Comparison of ENCODE assay signal across 19 cellular contexts in the genomic region with DNA sequence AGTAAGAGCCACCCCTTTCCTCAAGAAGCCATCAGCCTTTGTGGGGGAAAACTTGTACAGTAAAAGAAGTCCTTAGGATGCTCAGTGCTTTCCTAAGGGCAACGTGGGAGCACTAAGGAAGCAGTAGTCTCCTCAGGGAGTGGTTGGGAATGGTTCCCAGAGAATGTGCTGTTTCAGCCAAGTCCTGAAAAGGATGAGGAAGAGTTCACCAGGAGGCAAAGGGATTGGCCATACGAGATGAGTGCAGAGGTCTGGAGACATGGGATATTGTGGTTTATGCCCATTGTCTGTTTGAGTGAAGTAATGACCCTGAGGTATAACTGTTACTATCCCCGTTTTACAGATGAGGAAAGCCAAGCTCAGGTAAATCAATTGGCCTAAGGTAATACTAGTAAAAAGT.
DNase-seq lines count a peak whose midpoint lies in the region; ATAC-seq and TF ChIP-seq lines count a peak whose summit lies in the region.
"Had no signal": no experiment of that assay in that cellular context is flagged by ENCODE, and none has a peak within 500 bp of the region (broad histone marks: within the 10 kb centered on the region; RNA-seq: fewer than 3 reads in every experiment).

No MANE protein-coding gene starts in this region.

- H3K4me3 Mint-ChIP-seq in activated T-cell treated with anti-CD3 and anti-CD28 coated beads, Interleukin-2, amount 50 U/mL, for 4 hours, result no peak overlapping the region
- H3K4me3 Mint-ChIP-seq: CD4-positive, CD25-positive, alpha-beta regulatory T cell had no signal

- no peak for TF ChIP-seq RAD21 in IMR-90 (IDR thresholded peaks at IDR 0.05; ENCODE audit: low read length)

- H2AFZ ChIP-seq in IMR-90 (replicated peaks; ENCODE audit: low read length, poor library complexity), result no peak overlapping the region
- no peak overlapping the region for H2AFZ ChIP-seq in mammary epithelial cell (ENCODE audit: low read depth, low read length)

- no peaks in the 10 kb centered on the region for H3K27me3 ChIP-seq in IMR-90 (ENCODE audit: control insufficient read depth, insufficient read depth, low read length)
- no peaks in the 10 kb centered on the region for H3K27me3 ChIP-seq in mammary epithelial cell (ENCODE audit: insufficient read depth, low read length)
- H3K27me3 ChIP-seq: transverse colon had no signal

- no peaks in the 10 kb centered on the region for H3K4me1 Mint-ChIP-seq in activated T-cell treated with anti-CD3 and anti-CD28 coated beads, Interleukin-2, amount 50 U/mL, for 4 hours (ENCODE audit: low read depth)

- H3K9me1 ChIP-seq in IMR-90 (ENCODE audit: insufficient read depth, low read length), result peaks cover 7% of the 10 kb centered on the region

- H3K56ac ChIP-seq in IMR-90 (ENCODE audit: extremely low read depth, insufficient read depth, low read length), result no peak overlapping the region

- H3K14ac ChIP-seq in IMR-90 (replicated peaks; ENCODE audit: low read depth, low read length), result no peak overlapping the region

- no peak overlapping the region for H3K4me3 ChIP-seq in IMR-90 (ENCODE audit: insufficient read depth, low read depth, low read length)
- H3K4me3 ChIP-seq in mammary epithelial cell (replicated peaks in 1 of 3; ENCODE audit: insufficient read depth in 1 of 3, low read depth in 2 of 3, low read length in 3 of 3), result no peak overlapping the region
- H3K4me3 ChIP-seq in fibroblast of villous mesenchyme (ENCODE audit: low read depth, low read length), result no peak overlapping the region
- H3K4me3 ChIP-seq: A549, transverse colon had no signal

- H2BK15ac ChIP-seq in IMR-90 (ENCODE audit: low read depth, low read length), result no peak overlapping the region

- WGBS in IMR-90 (ENCODE audit: extremely low coverage in 2 of 2, insufficient read length in 1 of 2), 2 experiments, result no CpG with 5 or more reads among the region's 3 CpGs
- WGBS in mammary epithelial cell (ENCODE audit: low coverage, missing lambda C conversion rate), result 17% methylated on average over 3 of the region's 3 CpGs

- ATAC-seq in IMR-90 (ENCODE audit: low read depth) (peak; percentile 53), GM18909 (IDR thresholded peaks at IDR 0.05; ENCODE audit: poor library complexity, unreplicated experiment) (no peak)
- no peak for ATAC-seq in activated T-cell treated with anti-CD3 and anti-CD28 coated beads, Interleukin-2, amount 50 U/mL, for 4 hours
- ATAC-seq: A549 had no signal

- H3K4me1 ChIP-seq in IMR-90 (ENCODE audit: control insufficient read depth, insufficient read depth, low read length) (peaks cover 5% of the 10 kb centered on the region; the same call in 1 of the 2 replicates), mammary epithelial cell (ENCODE audit: insufficient read depth, low read length) (no peaks in the 10 kb centered on the region)
- H3K4me1 ChIP-seq: A549, transverse colon had no signal

- H3K18ac ChIP-seq in IMR-90 (ENCODE audit: low read depth, low read length), result no peak overlapping the region

- POLR2A ChIA-PET in IMR-90 (lab: Charles Lee; ENCODE audit: unreplicated experiment), result no interaction called here

- TF ChIP-seq CTCF in IMR-90 (conservative IDR thresholded peaks at IDR 0.05; ENCODE audit: low read depth, low read length) (no peak), mammary epithelial cell (conservative IDR thresholded peaks at IDR 0.05 in 1 of 2, IDR thresholded peaks at IDR 0.05 in 1 of 2; ENCODE audit: extremely low read depth in 1 of 2, insufficient read depth in 1 of 2, low read depth in 1 of 2, low read length in 2 of 2) (no peak), fibroblast of villous mesenchyme (IDR thresholded peaks at IDR 0.05; ENCODE audit: insufficient read depth, low read depth, low read length) (no peak)

- no peaks in the 10 kb centered on the region for H3K9me3 ChIP-seq in IMR-90 (ENCODE audit: control insufficient read depth, insufficient read depth, low read length)
- H3K9me3 ChIP-seq in mammary epithelial cell (replicated peaks; ENCODE audit: insufficient read depth, low read length), result no peaks in the 10 kb centered on the region
- H3K9me3 ChIP-seq: A549, transverse colon had no signal

- H4K20me1 ChIP-seq in IMR-90 (ENCODE audit: insufficient read depth, low read length), result no peaks in the 10 kb centered on the region; the same call in 1 of the 2 replicates
- H4K20me1 ChIP-seq in mammary epithelial cell (ENCODE audit: insufficient read depth, low read length), result no peaks in the 10 kb centered on the region

- H2AK5ac ChIP-seq in IMR-90 (ENCODE audit: low read depth, low read length), result no peak overlapping the region; the same call in 1 of the 2 replicates

- no peaks in the 10 kb centered on the region for H3K79me2 ChIP-seq in mammary epithelial cell (ENCODE audit: insufficient read depth, low read length)

- H2BK20ac ChIP-seq in IMR-90 (ENCODE audit: low read depth, low read length), result no peak overlapping the region

- no peak for TF ChIP-seq POLR2A in IMR-90 (IDR thresholded peaks at IDR 0.05; ENCODE audit: low read depth, low read length)

- BruUV-seq in IMR-90 (replicated peaks; lab: Mats Ljungman, UMichigan) (no TSS peak), mammary epithelial cell (replicated peaks; lab: Mats Ljungman, UMichigan) (no TSS peak)

- 0 out of 2 replicates have a peak overlapping the region, but pooled peaks have one; percentile 19 for H3K4ac ChIP-seq in IMR-90 (ENCODE audit: low read depth, low read length)

- no peak overlapping the region for H2AK9ac ChIP-seq in IMR-90 (replicated peaks; ENCODE audit: low read depth, low read length, poor library complexity)

- H3K9ac ChIP-seq in IMR-90 (ENCODE audit: low read depth, low read length), result no peak overlapping the region
- H3K9ac ChIP-seq in mammary epithelial cell (ENCODE audit: insufficient read depth, low read length), result no peak overlapping the region

- peak overlapping the region; percentile 18; the same call in 1 of the 2 replicates for H4K91ac ChIP-seq in IMR-90 (ENCODE audit: insufficient read depth, low read depth, low read length)

- H3K27ac ChIP-seq in IMR-90 (ENCODE audit: insufficient read depth, low read length) (no peak overlapping the region), mammary epithelial cell (ENCODE audit: insufficient read depth, low read depth, low read length) (no peak overlapping the region)
- H3K27ac ChIP-seq: A549, transverse colon, VCaP had no signal

- H4K8ac ChIP-seq in IMR-90 (ENCODE audit: low read depth in 2 of 2, low read length in 2 of 2), result no peak overlapping the region

- CTCF ChIA-PET in IMR-90 (lab: Yijun Ruan, JAX) (interaction anchor here (0.8 kb wide), 1 partner anchor 18 kb away, joined by 3 read pairs; no protein-coding TSS in a partner anchor), mammary epithelial cell (lab: Charles Lee; ENCODE audit: low non-redundant PET) (no interaction called here)

- H3K4me2 ChIP-seq in IMR-90 (ENCODE audit: low read depth, low read length), result no peak overlapping the region
- no peak overlapping the region for H3K4me2 ChIP-seq in mammary epithelial cell (ENCODE audit: insufficient read depth, low read depth, low read length)
- H3K4me2 ChIP-seq: A549 had no signal

- peaks cover 0 to 5% of the 10 kb centered on the region in 2 experiments; a peak in 2 of 4 replicates for H3K79me1 ChIP-seq in IMR-90 (ENCODE audit: low read depth in 1 of 2, low read length in 2 of 2)

- DNase-seq in AG08395 (ENCODE audit: low spot score) (peak; percentile 29), IMR-90 (peak; percentile 57), mammary epithelial cell (peak; percentile 2), fibroblast of villous mesenchyme (ENCODE audit: low read depth) (peak; percentile 16), T-helper 1 cell (no peak), ecto neural progenitor cell (ENCODE audit: low spot score) (no peak)
- DNase-seq in activated T-cell treated with anti-CD3 and anti-CD28 coated beads, Interleukin-2, amount 50 U/mL, for 4 hours, result no peak
- DNase-seq: activated CD4-positive, alpha-beta T cell treated with anti-CD3 and anti-CD28 coated beads, Interleukin-2, amount 50 U/mL, for 4 hours; activated naive CD4-positive, alpha-beta T cell treated with Interleukin-2 at 50 U/mL for 16 hours; aorta; CD4-positive, CD25-positive, alpha-beta regulatory T cell; erythroblast; NCI-H187 treated with DMSO at 0.1 percent for 48 hours; right cardiac atrium; stimulated activated naive CD4-positive, alpha-beta T cell; transverse colon had no signal

- dilution Hi-C loops in IMR-90 (cut with HindIII; ENCODE audit: low sequenced_read_pairs, unreplicated experiment) (no loop called here), mammary epithelial cell (cut with HindIII; ENCODE audit: low sequenced_read_pairs) (loop anchor here (10.0 kb wide), 1 partner anchor 57 kb away; no protein-coding TSS in a partner anchor)

- H3K36me3 ChIP-seq in IMR-90 (ENCODE audit: control insufficient read depth, insufficient read depth, low read length) (no peaks in the 10 kb centered on the region), mammary epithelial cell (ENCODE audit: insufficient read depth, low read length) (peaks cover 10% of the 10 kb centered on the region)

- peaks cover 45% of the 10 kb centered on the region for H3K36me3 Mint-ChIP-seq in activated T-cell treated with anti-CD3 and anti-CD28 coated beads, Interleukin-2, amount 50 U/mL, for 4 hours (ENCODE audit: insufficient read depth)

- intact Hi-C loops in IMR-90 (cut with micrococcal nuclease) (no loop called here), mammary epithelial cell (cut with micrococcal nuclease) (no loop called here)

- no peak overlapping the region for H3K23ac ChIP-seq in IMR-90 (ENCODE audit: low read depth, low read length)

- H4K5ac ChIP-seq in IMR-90 (ENCODE audit: low read depth, low read length), result no peak overlapping the region

- no peak overlapping the region for H2BK120ac ChIP-seq in IMR-90 (ENCODE audit: low read depth, low read length)

- in situ Hi-C loops in IMR-90 (cut with MboI; ENCODE audit: low sequenced_read_pairs), result no loop called here
- in situ Hi-C loops in mammary epithelial cell (cut with MboI; ENCODE audit: low sequenced_read_pairs in 2 of 2), result no loop called here

- no peak overlapping the region for H2BK5ac ChIP-seq in IMR-90 (ENCODE audit: low read depth, low read length, poor library complexity, severe bottlenecking)

- H3K9me3 Mint-ChIP-seq in activated T-cell treated with anti-CD3 and anti-CD28 coated beads, Interleukin-2, amount 50 U/mL, for 4 hours, result no peaks in the 10 kb centered on the region
- H3K9me3 Mint-ChIP-seq: CD4-positive, CD25-positive, alpha-beta regulatory T cell had no signal

- H3K27me3 Mint-ChIP-seq in activated T-cell treated with anti-CD3 and anti-CD28 coated beads, Interleukin-2, amount 50 U/mL, for 4 hours (ENCODE audit: low read depth), result no peaks in the 10 kb centered on the region
- H3K27me3 Mint-ChIP-seq: CD4-positive, CD25-positive, alpha-beta regulatory T cell had no signal

TF ChIP-seq in IMR-90, 13 proteins besides CTCF, POLR2A, EP300 and RAD21 (continues in another document):
- no peak for TF ChIP-seq SMC3 (IDR thresholded peaks at IDR 0.05; ENCODE audit: low read depth, low read length)

Comparison
In these comparisons a context has a peak if more than half of its experiments do, and no peak if none do; other contexts are left out.
1. DNase-seq: peak in AG08395 (single experiment), IMR-90 (single experiment), mammary epithelial cell (single experiment) and fibroblast of villous mesenchyme (single experiment); none in T-helper 1 cell (0 of 5), activated T-cell treated with anti-CD3 and anti-CD28 coated beads, Interleukin-2, amount 50 U/mL, for 4 hours (single experiment) and ecto neural progenitor cell (single experiment).